34 cellular contexts compared by ENCODE assay signal in the genomic region with DNA sequence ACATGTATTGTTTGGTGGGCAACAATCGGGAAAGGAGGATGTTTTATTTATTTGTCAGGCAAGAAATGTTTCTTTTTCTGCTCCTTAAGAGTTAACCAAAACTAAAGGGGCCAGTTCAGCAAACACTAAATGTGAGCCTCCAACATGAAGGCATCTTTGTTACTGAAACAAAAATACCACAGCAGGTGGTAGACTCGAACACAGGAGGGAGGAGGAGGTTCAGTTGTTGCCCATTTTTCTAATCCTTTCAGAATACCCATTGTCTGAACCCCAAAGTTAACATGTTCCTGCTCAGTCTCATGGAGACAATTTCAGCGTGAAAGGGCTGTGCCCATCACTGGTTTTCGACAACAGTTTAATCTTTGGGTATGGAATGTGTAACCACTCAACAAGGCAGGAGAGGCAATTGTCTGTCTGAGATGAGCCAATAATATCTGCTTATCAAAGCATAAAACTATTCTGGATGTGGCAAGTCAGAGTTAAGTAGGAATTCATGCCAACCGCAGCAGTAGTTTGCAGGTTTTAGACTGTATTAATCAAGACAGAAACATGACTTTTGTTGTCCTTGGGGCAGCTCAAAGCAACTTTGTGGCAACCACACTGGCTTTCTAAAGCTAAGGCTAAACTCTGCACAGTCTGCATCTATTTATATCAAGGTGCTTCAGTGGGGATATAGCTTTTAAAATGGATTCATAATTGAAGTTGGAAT.
DNase-seq lines count a peak whose midpoint lies in the region; ATAC-seq and TF ChIP-seq lines count a peak whose summit lies in the region.
"Had no signal": no experiment of that assay in that cellular context is flagged by ENCODE, and none has a peak within 500 bp of the region (broad histone marks: within the 10 kb centered on the region; RNA-seq: fewer than 3 reads in every experiment).

No MANE protein-coding gene starts in this region.

- peaks cover 2% of the 10 kb centered on the region for H3K36me3 Mint-ChIP-seq in activated T-helper 1 cell treated with anti-CD3 and anti-CD28 coated beads, Interleukin-12 subunit alpha, Interleukin-12 subunit beta, Interleukin-2, Interleukin-4 antibody, amounts not matched to agents 30 ng/mL and 10 ng/mL and 1 ng/mL, durations not matched to agents 14 hours and 24 hours and 36 hours (ENCODE audit: low read depth)
- H3K36me3 Mint-ChIP-seq in endodermal cell (ENCODE audit: low read depth) = no peaks in the 10 kb centered on the region
- H3K36me3 Mint-ChIP-seq in neural crest cell (ENCODE audit: low read depth) = no peaks in the 10 kb centered on the region

- no peaks in the 10 kb centered on the region for H3K27me3 Mint-ChIP-seq in activated T-helper 1 cell treated with anti-CD3 and anti-CD28 coated beads, Interleukin-12 subunit alpha, Interleukin-12 subunit beta, Interleukin-2, Interleukin-4 antibody, amounts not matched to agents 30 ng/mL and 10 ng/mL and 1 ng/mL, durations not matched to agents 14 hours and 24 hours and 36 hours (ENCODE audit: insufficient read depth)
- H3K27me3 Mint-ChIP-seq in endodermal cell (ENCODE audit: insufficient read depth) = no peaks in the 10 kb centered on the region
- H3K27me3 Mint-ChIP-seq in neural crest cell (ENCODE audit: low read depth) = peaks cover 44% of the 10 kb centered on the region
- H3K27me3 Mint-ChIP-seq: CD8-positive, alpha-beta memory T cell had no signal

- H3K27me3 ChIP-seq in DND-41 (ENCODE audit: insufficient read depth, low read length, poor library complexity) (no peaks in the 10 kb centered on the region), endodermal cell (ENCODE audit: control insufficient read depth, insufficient read depth, low read length, poor library complexity, severe bottlenecking) (no peaks in the 10 kb centered on the region)
- H3K27me3 ChIP-seq: BE2C, foreskin keratinocyte, spleen, tibial artery, vagina had no signal

- H3K4me3 ChIP-seq in DND-41 (ENCODE audit: low read depth in 1 of 2, low read length in 2 of 2) (no peak overlapping the region), endodermal cell (ENCODE audit: low read length) (no peak overlapping the region)
- H3K4me3 ChIP-seq: lung, mucosa of descending colon, spleen, tibial artery, vagina had no signal

- H3K36me3 ChIP-seq in DND-41 (ENCODE audit: insufficient read depth, low read length) (no peaks in the 10 kb centered on the region), endodermal cell (ENCODE audit: control insufficient read depth, insufficient read depth, low read length) (no peaks in the 10 kb centered on the region)
- H3K36me3 ChIP-seq: BE2C, spleen, tibial artery, vagina had no signal

- H3K4me1 ChIP-seq in DND-41 (ENCODE audit: insufficient read depth, low read length) (peaks cover 53% of the 10 kb centered on the region), endodermal cell (ENCODE audit: control insufficient read depth, insufficient read depth, low read length) (peaks cover 4% of the 10 kb centered on the region)
- H3K4me1 ChIP-seq: BE2C, parathyroid adenoma had no signal

- H3K27ac Mint-ChIP-seq in activated T-helper 1 cell treated with anti-CD3 and anti-CD28 coated beads, Interleukin-12 subunit alpha, Interleukin-12 subunit beta, Interleukin-2, Interleukin-4 antibody, amounts not matched to agents 30 ng/mL and 10 ng/mL and 1 ng/mL, durations not matched to agents 14 hours and 24 hours and 36 hours = peak overlapping the region; percentile 35
- H3K27ac Mint-ChIP-seq in endodermal cell = no peak overlapping the region
- no peak overlapping the region for H3K27ac Mint-ChIP-seq in neural crest cell (ENCODE audit: unreplicated experiment)
- H3K27ac Mint-ChIP-seq: activated naive CD4-positive, alpha-beta T cell treated with anti-CD3 and anti-CD28 coated beads for 36 hours; activated T-cell treated with anti-CD3 and anti-CD28 coated beads, Interleukin-2, amount 50 U/mL, for 72 hours; nephron progenitor cell had no signal

- no peaks in the 10 kb centered on the region for H3K9me3 Mint-ChIP-seq in activated T-helper 1 cell treated with anti-CD3 and anti-CD28 coated beads, Interleukin-12 subunit alpha, Interleukin-12 subunit beta, Interleukin-2, Interleukin-4 antibody, amounts not matched to agents 30 ng/mL and 10 ng/mL and 1 ng/mL, durations not matched to agents 14 hours and 24 hours and 36 hours
- no peaks in the 10 kb centered on the region for H3K9me3 Mint-ChIP-seq in endodermal cell
- no peaks in the 10 kb centered on the region for H3K9me3 Mint-ChIP-seq in neural crest cell
- H3K9me3 Mint-ChIP-seq: activated naive CD4-positive, alpha-beta T cell treated with anti-CD3 and anti-CD28 coated beads for 36 hours; activated T-cell treated with anti-CD3 and anti-CD28 coated beads, Interleukin-2, amount 50 U/mL, for 72 hours; CD8-positive, alpha-beta memory T cell; nephron progenitor cell had no signal

- no peak overlapping the region for H2AFZ ChIP-seq in DND-41 (ENCODE audit: low read depth, low read length)
- H2AFZ ChIP-seq: parathyroid adenoma had no signal

- TF ChIP-seq CTCF in DND-41 (IDR thresholded peaks at IDR 0.05; ENCODE audit: borderline replicate concordance, extremely low read depth, low read length, poor library complexity, severe bottlenecking) (no peak), endodermal cell (conservative IDR thresholded peaks at IDR 0.05) (no peak), neural crest cell (conservative IDR thresholded peaks at IDR 0.05) (no peak)

- intact Hi-C loops in activated T-helper 1 cell treated with anti-CD3 and anti-CD28 coated beads, Interleukin-12 subunit alpha, Interleukin-12 subunit beta, Interleukin-2, Interleukin-4 antibody, amounts not matched to agents 30 ng/mL and 10 ng/mL and 1 ng/mL, durations not matched to agents 14 hours and 24 hours and 36 hours (cut with micrococcal nuclease) = loop anchor here (10.0 kb wide), 1 partner anchor 381 kb away; no protein-coding TSS in a partner anchor

- H3K4me2 ChIP-seq in DND-41 (ENCODE audit: insufficient read depth, low read length) = no peak overlapping the region

- no peak overlapping the region for H3K4me3 Mint-ChIP-seq in activated T-helper 1 cell treated with anti-CD3 and anti-CD28 coated beads, Interleukin-12 subunit alpha, Interleukin-12 subunit beta, Interleukin-2, Interleukin-4 antibody, amounts not matched to agents 30 ng/mL and 10 ng/mL and 1 ng/mL, durations not matched to agents 14 hours and 24 hours and 36 hours
- H3K4me3 Mint-ChIP-seq in endodermal cell (no peak overlapping the region), neural crest cell (peak overlapping the region; percentile 22)
- H3K4me3 Mint-ChIP-seq: activated naive CD4-positive, alpha-beta T cell treated with anti-CD3 and anti-CD28 coated beads for 36 hours; activated T-cell treated with anti-CD3 and anti-CD28 coated beads, Interleukin-2, amount 50 U/mL, for 72 hours; CD8-positive, alpha-beta memory T cell; nephron progenitor cell had no signal

- peaks cover 7% of the 10 kb centered on the region for H3K79me2 ChIP-seq in DND-41 (ENCODE audit: insufficient read depth, low read length)

- no peaks in the 10 kb centered on the region for H3K9me3 ChIP-seq in DND-41 (ENCODE audit: insufficient read depth, low read length, severe bottlenecking)
- H3K9me3 ChIP-seq in endodermal cell (ENCODE audit: control insufficient read depth, low read length) = no peaks in the 10 kb centered on the region
- H3K9me3 ChIP-seq: BE2C, mucosa of descending colon, spleen, tibial artery, vagina had no signal

- H3K27ac ChIP-seq in DND-41 (ENCODE audit: low read length) (peak overlapping the region; percentile 36), endodermal cell (ENCODE audit: low read depth, low read length) (peak overlapping the region; percentile 97)
- H3K27ac ChIP-seq: foreskin keratinocyte, parathyroid adenoma, spleen, tibial artery, vagina had no signal

- H3K9ac ChIP-seq in DND-41 (ENCODE audit: low read depth, low read length) (no peak overlapping the region), endodermal cell (ENCODE audit: extremely low read depth, low read length, poor library complexity, severe bottlenecking) (no peak overlapping the region)
- H3K9ac ChIP-seq: parathyroid adenoma had no signal

- DNase-seq in DND-41 (no peak), endodermal cell (no peak), neural crest cell (ENCODE audit: low read depth, low spot score) (no peak), DMS79 treated with DMSO at 0.1 percent for 48 hours (lab: John Stamatoyannopoulos, UW) (no peak), COLO829 (ENCODE audit: low spot score) (no peak)
- DNase-seq in activated T-helper 1 cell treated with anti-CD3 and anti-CD28 coated beads, Interleukin-12 subunit alpha, Interleukin-12 subunit beta, Interleukin-2, Interleukin-4 antibody, amounts not matched to agents 30 ng/mL and 10 ng/mL and 1 ng/mL, durations not matched to agents 14 hours and 24 hours and 36 hours (ENCODE audit: low spot score) = no peak
- DNase-seq in stimulated activated CD8-positive, alpha-beta memory T cell treated with anti-CD3 and anti-CD28 coated beads, Interleukin-4, amount 100 ng/mL, for 48 hours = no peak
- DNase-seq: ACHN; activated CD4-positive, alpha-beta T cell treated with anti-CD3 and anti-CD28 coated beads, Interleukin-2, amount 50 U/mL, for 48 hours; activated CD4-positive, CD25-positive, alpha-beta regulatory T cell treated with anti-CD3 and anti-CD28 coated beads, Interleukin-2, amount 50 U/mL, for 72 hours; activated naive CD4-positive, alpha-beta T cell treated with anti-CD3 and anti-CD28 coated beads for 36 hours; activated T-cell treated with anti-CD3 and anti-CD28 coated beads, Interleukin-2, amount 50 U/mL, for 72 hours; amniotic stem cell; BE2C; caudate nucleus; CD8-positive, alpha-beta memory T cell; foreskin keratinocyte; HCEC 1CT; head of caudate nucleus; KG1; mucosa of descending colon; NCI-H1417; NCI-H2081; NCI-H2227 treated with DMSO at 0.1 percent for 48 hours; NCI-H526; nephron progenitor cell; NK-92 treated with Interleukin-12 subunit alpha and Interleukin-12 subunit beta, amount 100 ng/mL, for 24 hours; spleen; T-helper 2 cell; tibial artery had no signal

- H4K20me1 ChIP-seq in DND-41 (ENCODE audit: insufficient read depth, low read length) = no peaks in the 10 kb centered on the region

- H3K4me1 Mint-ChIP-seq in activated T-helper 1 cell treated with anti-CD3 and anti-CD28 coated beads, Interleukin-12 subunit alpha, Interleukin-12 subunit beta, Interleukin-2, Interleukin-4 antibody, amounts not matched to agents 30 ng/mL and 10 ng/mL and 1 ng/mL, durations not matched to agents 14 hours and 24 hours and 36 hours (ENCODE audit: low read depth) = peaks cover 8% of the 10 kb centered on the region
- H3K4me1 Mint-ChIP-seq in endodermal cell (peaks cover 9% of the 10 kb centered on the region), neural crest cell (peaks cover 61% of the 10 kb centered on the region)

- ATAC-seq in DND-41 (ENCODE audit: insufficient read depth, low read depth) (no peak), HG02970 (IDR thresholded peaks at IDR 0.05; ENCODE audit: low FRiP score, unreplicated experiment) (no peak)
- ATAC-seq: activated T-cell treated with anti-CD3 and anti-CD28 coated beads, Interleukin-2, amount 50 U/mL, for 72 hours; foreskin keratinocyte; mucosa of descending colon had no signal

- 54 to 75% methylated on average over 4 to 5 of the region's 5 CpGs for WGBS in endodermal cell (ENCODE audit: insufficient coverage in 1 of 2, insufficient read length in 1 of 2), 2 experiments
